1 cellular context compared by ENCODE assay signal in genomic region chr6:154503576-154504501, GRCh38.
TF ChIP-seq lines count a peak whose summit lies in the region.

No MANE protein-coding gene starts in this region.

TF ChIP-seq in H1, 55 proteins besides CTCF, POLR2A, EP300 and RAD21 (continued from another document):
- TF ChIP-seq CHD7 (IDR thresholded peaks at IDR 0.05; ENCODE audit: insufficient replicate concordance, low read length) = peak; percentile 76
- 0 out of 2 replicates have a peak, but pooled peaks have one; percentile 29 for TF ChIP-seq SP1 (IDR thresholded peaks at IDR 0.05; ENCODE audit: low read depth, low read length)
- TF ChIP-seq HDAC2 (IDR thresholded peaks at IDR 0.05; ENCODE audit: borderline replicate concordance in 1 of 2, low read depth in 2 of 2, low read length in 2 of 2) = 0 out of 4 replicates have a peak, but pooled peaks of 1 of the 2 experiments have one; percentile 13
- peak; percentile 51 for TF ChIP-seq NANOG (IDR thresholded peaks at IDR 0.05; ENCODE audit: insufficient read depth, low read depth, low read length, poor library complexity, severe bottlenecking)
- TF ChIP-seq SIN3A (conservative IDR thresholded peaks at IDR 0.05 in 1 of 2, IDR thresholded peaks at IDR 0.05 in 1 of 2; ENCODE audit: low read depth in 1 of 2, low read length in 2 of 2) = 0 out of 4 replicates have a peak, but pooled peaks of 1 of the 2 experiments have one; percentile 58
- TF ChIP-seq POLR2AphosphoS5 (IDR thresholded peaks at IDR 0.05; ENCODE audit: low read depth, low read length) = peak; percentile 59
- TF ChIP-seq TCF12 (IDR thresholded peaks at IDR 0.05; ENCODE audit: low read depth, low read length) = peak; percentile 74; the same call in 1 of the 2 replicates
TF ChIP-seq in H1: peak in this region for 7.
